ENCODE assay signal across 2 cellular contexts in genomic region chr10:5569568-5569967, GRCh38.
TF ChIP-seq lines count a peak whose summit lies in the region.

No MANE protein-coding gene starts in this region.

TF ChIP-seq in GM23338, 12 proteins besides CTCF, POLR2A, EP300 and RAD21:
- TF ChIP-seq JUNB (IDR thresholded peaks at IDR 0.05; ENCODE audit: unreplicated experiment) (no peak), ZNF331 (CRISPR knock-in tag; IDR thresholded peaks at IDR 0.05; ENCODE audit: low read depth) (no peak), NANOG (IDR thresholded peaks at IDR 0.05; ENCODE audit: borderline replicate concordance) (no peak), ETS1 (IDR thresholded peaks at IDR 0.05) (no peak), STAT1 (IDR thresholded peaks at IDR 0.05; ENCODE audit: unreplicated experiment) (no peak), REST (IDR thresholded peaks at IDR 0.05; ENCODE audit: unreplicated experiment) (no peak), EZH2 (IDR thresholded peaks at IDR 0.05; ENCODE audit: low read depth, unreplicated experiment) (no peak), POLR2AphosphoS5 (IDR thresholded peaks at IDR 0.05; ENCODE audit: low read depth) (no peak), ZNF114 (CRISPR knock-in tag; IDR thresholded peaks at IDR 0.05) (no peak), CREB1 (CRISPR knock-in tag; IDR thresholded peaks at IDR 0.05; ENCODE audit: low read depth) (no peak), EZH2phosphoT487 (IDR thresholded peaks at IDR 0.05; ENCODE audit: unreplicated experiment) (no peak), ZNF462 (CRISPR knock-in tag; IDR thresholded peaks at IDR 0.05) (no peak)

TF ChIP-seq in K562, 482 proteins besides CTCF, POLR2A, EP300 and RAD21:
- TF ChIP-seq NFRKB (IDR thresholded peaks at IDR 0.05; ENCODE audit: low read depth) = no peak
- no peak for TF ChIP-seq ZNF184 (CRISPR knock-in tag; IDR thresholded peaks at IDR 0.05)
- peak; percentile 53 for TF ChIP-seq TCF3 (CRISPR knock-in tag; IDR thresholded peaks at IDR 0.05)
- TF ChIP-seq ZNF143 (CRISPR knock-in tag; IDR thresholded peaks at IDR 0.05) = no peak
- no peak for TF ChIP-seq LCOR (CRISPR knock-in tag; IDR thresholded peaks at IDR 0.05)
- peak; percentile 43; the same call in 1 of the 2 replicates for TF ChIP-seq ARID1B (IDR thresholded peaks at IDR 0.05)
- no peak for TF ChIP-seq ZNF507 (tag; conservative IDR thresholded peaks at IDR 0.05)
- TF ChIP-seq HNRNPUL1 (IDR thresholded peaks at IDR 0.05; ENCODE audit: low read length) = no peak
- no peak for TF ChIP-seq GTF2F1 (IDR thresholded peaks at IDR 0.05; ENCODE audit: low read depth, low read length)
- no peak for TF ChIP-seq ASH1L (IDR thresholded peaks at IDR 0.05; ENCODE audit: borderline replicate concordance, low read depth, partially characterized antibody)
- 0 out of 2 replicates have a peak, but pooled peaks have one; percentile 11 for TF ChIP-seq CBFA2T3 (IDR thresholded peaks at IDR 0.05)
- TF ChIP-seq SAFB2 (IDR thresholded peaks at IDR 0.05; ENCODE audit: borderline replicate concordance, low read depth, low read length, severe bottlenecking) = no peak
- peak; percentile 74; the same call in 1 of the 2 replicates for TF ChIP-seq MECOM (CRISPR knock-in tag; IDR thresholded peaks at IDR 0.05)
- no peak for TF ChIP-seq USF1 (CRISPR knock-in tag; IDR thresholded peaks at IDR 0.05)
- TF ChIP-seq ZFP1 (CRISPR knock-in tag; IDR thresholded peaks at IDR 0.05) = no peak
- TF ChIP-seq ZNF77 (CRISPR knock-in tag; IDR thresholded peaks at IDR 0.05) = no peak
- TF ChIP-seq ELF2 (CRISPR knock-in tag; IDR thresholded peaks at IDR 0.05) = no peak
- no peak for TF ChIP-seq ZSCAN32 (CRISPR knock-in tag; IDR thresholded peaks at IDR 0.05)
- TF ChIP-seq ADNP (tag; IDR thresholded peaks at IDR 0.05) = no peak
- no peak for TF ChIP-seq YY1 (IDR thresholded peaks at IDR 0.05; ENCODE audit: borderline replicate concordance in 1 of 3, control insufficient read depth in 1 of 3, extremely low read depth in 1 of 3, insufficient read depth in 3 of 3, insufficient read length in 1 of 3, insufficient replicate concordance in 2 of 3, low read depth in 1 of 3, low read length in 2 of 3)
- TF ChIP-seq ZNF12 (CRISPR knock-in tag; IDR thresholded peaks at IDR 0.05) = no peak
- TF ChIP-seq STAG1 (CRISPR knock-in tag; IDR thresholded peaks at IDR 0.05; ENCODE audit: borderline replicate concordance) = no peak
- no peak for TF ChIP-seq AFF1 (IDR thresholded peaks at IDR 0.05; ENCODE audit: low read depth in 1 of 2, partially characterized antibody in 2 of 2)
- TF ChIP-seq TFE3 (CRISPR knock-in tag; IDR thresholded peaks at IDR 0.05) = no peak
- TF ChIP-seq TAL1 (IDR thresholded peaks at IDR 0.05) = peak; percentile 22; the same call in 1 of the 2 replicates
- no peak for TF ChIP-seq RNF219 (CRISPR knock-in tag; IDR thresholded peaks at IDR 0.05)
- TF ChIP-seq CEBPZ (IDR thresholded peaks at IDR 0.05; ENCODE audit: borderline replicate concordance, low read depth, low read length) = no peak
